ENCODE assay signal across 8 cellular contexts in the genomic region with DNA sequence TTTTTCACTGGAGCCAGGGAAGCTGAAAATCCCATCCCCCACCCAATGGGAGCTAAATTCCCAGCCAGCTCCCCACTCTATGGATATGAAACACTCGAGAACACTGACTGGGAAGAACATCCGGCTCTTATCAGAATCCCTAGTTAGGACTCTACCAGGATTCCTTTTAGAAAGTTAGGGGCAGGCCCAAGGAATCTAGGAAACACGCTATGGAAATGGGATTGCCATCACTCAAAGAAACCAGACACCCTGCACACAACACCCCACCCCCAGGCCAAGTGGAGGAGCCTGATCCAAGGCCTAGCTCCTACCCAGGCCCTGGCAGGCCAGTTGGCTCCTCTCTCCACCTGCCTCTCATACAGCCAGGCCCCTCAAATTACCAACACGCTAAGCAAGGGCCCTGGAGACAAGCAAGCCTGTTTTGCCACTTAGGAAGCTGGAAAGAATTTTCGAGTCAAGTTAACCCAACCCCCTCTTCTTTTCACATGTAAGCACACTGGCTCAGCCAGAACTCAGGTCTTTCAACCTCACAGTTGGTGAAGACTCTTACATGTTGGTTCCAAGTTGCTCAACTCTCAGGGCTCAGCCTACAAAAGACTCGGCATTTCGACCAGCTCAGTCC.
DNase-seq lines count a peak whose midpoint lies in the region; ATAC-seq, FAIRE-seq and TF ChIP-seq lines count a peak whose summit lies in the region.

No MANE protein-coding gene starts in this region.

- no peak for FAIRE-seq in kidney (lab: Jason Lieb, UNC)

- intact Hi-C loops in breast epithelium (cut with DNase I; ENCODE audit: low total_unique reads), result no loop called here
- intact Hi-C loops in kidney (cut with DNase I), result no loop called here

- H3K27me3 ChIP-seq in breast epithelium, result no peaks in the 10 kb centered on the region

- H3K9me3 ChIP-seq in breast epithelium (no peaks in the 10 kb centered on the region), kidney (ENCODE audit: control insufficient read depth in 1 of 2, low read length in 2 of 2) (no peaks in the 10 kb centered on the region)

- DNase-seq in NCI-H2029 (lab: John Stamatoyannopoulos, UW), result peak; percentile 55
- DNase-seq in NCI-H2029 treated with DMSO at 0.1 percent for 48 hours (lab: John Stamatoyannopoulos, UW), result no peak
- DNase-seq in breast epithelium (ENCODE audit: low spot score in 2 of 2), result no peak
- no peak for DNase-seq in kidney
- no peak for DNase-seq in A172 (ENCODE audit: low spot score)
- DNase-seq in activated CD4-positive, alpha-beta T cell treated with anti-CD3 and anti-CD28 coated beads, Interleukin-2, amount 50 U/mL, for 4 hours, result no peak

- ATAC-seq in GM18498 (IDR thresholded peaks at IDR 0.05; ENCODE audit: unreplicated experiment), result no peak

- no peak for TF ChIP-seq POLR2A in breast epithelium (IDR thresholded peaks at IDR 0.05)

- no peak for TF ChIP-seq CTCF in breast epithelium (IDR thresholded peaks at IDR 0.05)
- TF ChIP-seq CTCF in kidney (IDR thresholded peaks at IDR 0.05; ENCODE audit: borderline replicate concordance, extremely low read depth, insufficient read depth), result no peak

- H3K27ac ChIP-seq in breast epithelium (peak overlapping the region; percentile 75 to 89), kidney (ENCODE audit: low read depth in 2 of 2, low read length in 2 of 2) (peak overlapping the region; percentile 71 to 80), temporal lobe (ENCODE audit: low read depth, low read length) (peak overlapping the region; percentile 91)

- H3K4me3 ChIP-seq in breast epithelium (peak overlapping the region in 2 of 3 donors; percentile 20 to 85), kidney (ENCODE audit: low read length in 2 of 2) (peak overlapping the region in 1 of 2 donors; percentile 7)

- no peaks in the 10 kb centered on the region for H3K36me3 ChIP-seq in breast epithelium
- peaks cover 0 to 7% of the 10 kb centered on the region in 2 donors for H3K36me3 ChIP-seq in kidney (ENCODE audit: control insufficient read depth in 1 of 2, insufficient read depth in 2 of 2, low read length in 2 of 2)

- peaks cover 16 to 32% of the 10 kb centered on the region in 2 donors for H3K4me1 ChIP-seq in breast epithelium
- peaks cover 25 to 43% of the 10 kb centered on the region in 2 donors for H3K4me1 ChIP-seq in kidney (ENCODE audit: control insufficient read depth in 1 of 2, insufficient read depth in 1 of 2, low read depth in 1 of 2, low read length in 2 of 2)

- H3K9ac ChIP-seq in kidney (ENCODE audit: low read length in 2 of 2), result peak overlapping the region; percentile 0 to 53
